Comparison of ENCODE assay signal across 8 cellular contexts in genomic region chr14:104794099-104794498, GRCh38. TPM values are rescaled to one million over a fixed set of nuclear protein-coding genes. Genes with fewer than 3 reads are reported as not detected.
DNase-seq lines count a peak whose midpoint lies in the region; ATAC-seq and TF ChIP-seq lines count a peak whose summit lies in the region.

No MANE protein-coding gene starts in this region.

- no peaks in the 10 kb centered on the region for H3K27me3 Mint-ChIP-seq in effector memory CD8-positive, alpha-beta T cell
- H3K27me3 Mint-ChIP-seq in type B pancreatic cell = peaks cover 13% of the 10 kb centered on the region

- H3K9me2 ChIP-seq in HCT116 (ENCODE audit: insufficient read depth) = no peaks in the 10 kb centered on the region

- H3K27me3 ChIP-seq in AG04450 (ENCODE audit: control insufficient read depth, insufficient read depth, low read length) = no peaks in the 10 kb centered on the region
- no peaks in the 10 kb centered on the region for H3K27me3 ChIP-seq in HCT116 (ENCODE audit: insufficient read depth, low read length)
- no peaks in the 10 kb centered on the region for H3K27me3 ChIP-seq in mononuclear cell (ENCODE audit: insufficient read depth, low read length)

- RAD21 ChIA-PET in HCT116 (lab: Charles Lee; ENCODE audit: low non-redundant PET in 1 of 2, low total read pairs in 2 of 2, uncharacterized antibody in 2 of 2, unreplicated experiment in 2 of 2) = no interaction called here

- H3K27ac ChIP-seq in AG04450 (ENCODE audit: low read depth, low read length) (peak overlapping the region; percentile 31), HCT116 (ENCODE audit: low read depth, low read length) (peak overlapping the region; percentile 93), VCaP (peak overlapping the region; percentile 89)

- peaks cover 31% of the 10 kb centered on the region for H3K36me3 Mint-ChIP-seq in effector memory CD8-positive, alpha-beta T cell (ENCODE audit: insufficient read depth)
- H3K36me3 Mint-ChIP-seq in type B pancreatic cell = no peaks in the 10 kb centered on the region

- H3K4me1 ChIP-seq in HCT116 (ENCODE audit: control insufficient read depth in 1 of 2, insufficient read depth in 2 of 2, low read length in 2 of 2) (peaks cover 22 to 41% of the 10 kb centered on the region in 2 experiments), mononuclear cell (ENCODE audit: insufficient read depth, low read length) (peaks cover 35% of the 10 kb centered on the region)

- H3K9ac ChIP-seq in HCT116 (ENCODE audit: low read length) = peak overlapping the region; percentile 68

- H3K4me3 Mint-ChIP-seq in effector memory CD8-positive, alpha-beta T cell = peak overlapping the region; percentile 87 to 89
- H3K4me3 Mint-ChIP-seq in type B pancreatic cell = peak overlapping the region; percentile 94

- no peak for TF ChIP-seq POLR2A in HCT116 (IDR thresholded peaks at IDR 0.05; ENCODE audit: borderline replicate concordance, extremely low read depth, insufficient read depth, insufficient read length)

- ATAC-seq in HCT116 = peak; percentile 70
- peak; percentile 18 for ATAC-seq in effector memory CD8-positive, alpha-beta T cell (replicated peaks)

- H3K9me3 Mint-ChIP-seq in effector memory CD8-positive, alpha-beta T cell = no peaks in the 10 kb centered on the region
- no peaks in the 10 kb centered on the region for H3K9me3 Mint-ChIP-seq in type B pancreatic cell

- no peak for TF ChIP-seq RAD21 in HCT116 (IDR thresholded peaks at IDR 0.05; ENCODE audit: low read depth)

- no peak for DNase-seq in AG04450 (ENCODE audit: low read depth, low spot score)
- no peak for DNase-seq in HCT116 (ENCODE audit: low read depth, low spot score)
- peak in 1 of 3 experiments; percentile 27 for DNase-seq in effector memory CD8-positive, alpha-beta T cell
- no peak for DNase-seq in type B pancreatic cell (ENCODE audit: extremely low spot score, unreplicated experiment)
- no peak for DNase-seq in OCI-M2 (lab: John Stamatoyannopoulos, UW; ENCODE audit: unreplicated experiment)
- no peak for DNase-seq in D341Med (ENCODE audit: low spot score)

- CTCF ChIA-PET in AG04450 (lab: Charles Lee) (interaction anchor here (0.6 to 2.6 kb wide), 3 partner anchors 26 to 293 kb away, joined by 3 to 11 read pairs (median 3); no protein-coding TSS in a partner anchor), HCT116 (lab: Charles Lee) (interaction anchor here (1.1 kb wide), 1 partner anchor 26 kb away, joined by 4 read pairs; no protein-coding TSS in a partner anchor)

- H4K20me1 ChIP-seq in HCT116 (ENCODE audit: insufficient read depth) = no peaks in the 10 kb centered on the region

- H3K4me2 ChIP-seq in HCT116 (ENCODE audit: low read length) = peak overlapping the region; percentile 82

- peak overlapping the region; percentile 88 for H3K27ac Mint-ChIP-seq in effector memory CD8-positive, alpha-beta T cell
- peak overlapping the region; percentile 84 for H3K27ac Mint-ChIP-seq in type B pancreatic cell

- peaks cover 8 to 12% of the 10 kb centered on the region in 2 experiments for H3K36me3 ChIP-seq in HCT116 (ENCODE audit: control insufficient read depth in 1 of 2, insufficient read depth in 2 of 2, low read length in 2 of 2)

- intact Hi-C loops in HCT116 (cut with micrococcal nuclease) = no loop called here

- H3K79me2 ChIP-seq in HCT116 (ENCODE audit: insufficient read depth, low read length) = peaks cover 54% of the 10 kb centered on the region

- H3K9me3 ChIP-seq in AG04450 (ENCODE audit: control insufficient read depth, insufficient read depth, low read length) = no peaks in the 10 kb centered on the region; the same call in 1 of the 2 replicates
- H3K9me3 ChIP-seq in HCT116 (ENCODE audit: control insufficient read depth in 1 of 2, insufficient read depth in 1 of 2, low read depth in 1 of 2, low read length in 2 of 2) = no peaks in the 10 kb centered on the region
- H3K9me3 ChIP-seq in mononuclear cell (ENCODE audit: low read depth, low read length) = no peaks in the 10 kb centered on the region

- BruUV-seq in HCT116 (replicated peaks; lab: Mats Ljungman, UMichigan) = TSS peak; percentile 64

- H3K4me3 ChIP-seq in AG04450 (ENCODE audit: low read depth, low read length) (peak overlapping the region; percentile 79), HCT116 (replicated peaks in 1 of 2; ENCODE audit: low read depth in 1 of 2, low read length in 2 of 2) (peak overlapping the region; percentile 65 to 88), mononuclear cell (ENCODE audit: low read length) (peak overlapping the region; percentile 57)

- no peak overlapping the region for H2AFZ ChIP-seq in HCT116 (ENCODE audit: low read depth, low read length, poor library complexity, severe bottlenecking)

- peaks cover 31 to 38% of the 10 kb centered on the region in 2 donors for H3K4me1 Mint-ChIP-seq in effector memory CD8-positive, alpha-beta T cell (ENCODE audit: low read depth in 2 of 2)
- peaks cover 25% of the 10 kb centered on the region for H3K4me1 Mint-ChIP-seq in type B pancreatic cell (ENCODE audit: unreplicated experiment)

- no peak for TF ChIP-seq CTCF in AG04450 (IDR thresholded peaks at IDR 0.05; ENCODE audit: low read depth, low read length)
- no peak for TF ChIP-seq CTCF in HCT116 (IDR thresholded peaks at IDR 0.05 in 2 of 3, conservative IDR thresholded peaks at IDR 0.05 in 1 of 3; ENCODE audit: borderline replicate concordance in 1 of 3, insufficient read depth in 1 of 3, low read depth in 2 of 3, low read length in 2 of 3)
- TF ChIP-seq CTCF in VCaP (conservative IDR thresholded peaks at IDR 0.05) = no peak
- no peak for TF ChIP-seq CTCF in type B pancreatic cell (conservative IDR thresholded peaks at IDR 0.05)

- POLR2A ChIA-PET in AG04450 (lab: Yijun Ruan, JAX) (interaction anchor here (1.0 kb wide), 1 partner anchor 9 kb away, joined by 3 read pairs; no protein-coding TSS in a partner anchor), HCT116 (lab: Charles Lee) (no interaction called here)

TF ChIP-seq in HCT116, 20 proteins besides CTCF, POLR2A, EP300 and RAD21:
- no peak for TF ChIP-seq MAX (IDR thresholded peaks at IDR 0.05)
- no peak for TF ChIP-seq ZNF274 (IDR thresholded peaks at IDR 0.05; ENCODE audit: low read depth, low read length)
- TF ChIP-seq POLR2AphosphoS5 (IDR thresholded peaks at IDR 0.05; ENCODE audit: low read depth, low read length) = peak; percentile 28; the same call in 1 of the 2 replicates

RNA-seq across cellular contexts. Expression of gene AKT1, which starts 1.4 kb away (rescaled TPM):
- 104 and 129 TPM in 2 replicates for polyA plus RNA-seq in AG04450 (2011; rRNA removed)
- polyA minus RNA-seq in AG04450 (2011; rRNA and poly(A)+ RNA removed) = 162 and 248 TPM in 2 replicates
- total RNA-seq in HCT116 (2021; ENCODE audit: unreplicated experiment) = 152 TPM
- polyA plus RNA-seq in HCT116 (2012) = 139 and 160 TPM in 2 replicates
- 86.8 TPM for total RNA-seq in mononuclear cell
- 102 and 123 TPM in 2 replicates for total RNA-seq in type B pancreatic cell (ENCODE audit: low replicate concordance)

RNA-seq across cellular contexts. Expression of gene ZBTB42, which starts 6.8 kb away (rescaled TPM):
- polyA plus RNA-seq in AG04450 (2011; rRNA removed) = 1.6 and 2.5 TPM in 2 replicates
- polyA minus RNA-seq in AG04450 (2011; rRNA and poly(A)+ RNA removed) = 3.1 and 4.5 TPM in 2 replicates
- total RNA-seq in HCT116 (2021; ENCODE audit: unreplicated experiment) (4.4 TPM), mononuclear cell (2.9 TPM), type B pancreatic cell (ENCODE audit: low replicate concordance) (6.6 and 11.5 TPM in 2 replicates)
- polyA plus RNA-seq in HCT116 (2012) = 3.9 and 4.1 TPM in 2 replicates

RNA-seq across cellular contexts. Expression of gene SIVA1, which starts 41.2 kb away (rescaled TPM):
- polyA plus RNA-seq in AG04450 (2011; rRNA removed) = 49.7 and 75.3 TPM in 2 replicates
- polyA minus RNA-seq in AG04450 (2011; rRNA and poly(A)+ RNA removed) = 6.8 and 9.4 TPM in 2 replicates
- total RNA-seq in HCT116 (2021; ENCODE audit: unreplicated experiment) = 141 TPM
- polyA plus RNA-seq in HCT116 (2012) = 142 and 171 TPM in 2 replicates
- 66.9 TPM for total RNA-seq in mononuclear cell
- total RNA-seq in type B pancreatic cell (ENCODE audit: low replicate concordance) = 65.7 and 90.1 TPM in 2 replicates

Comparison
In these comparisons a context has a peak if more than half of its experiments do, and no peak if none do; other contexts are left out.
1. H3K27ac ChIP-seq: peak in every context shown above with its lines; median percentile 93 in HCT116; 89 in VCaP; 31 in AG04450.